10 cellular contexts compared by ENCODE assay signal in genomic region chr9:81529556-81530193, GRCh38.
DNase-seq lines count a peak whose midpoint lies in the region; ATAC-seq and TF ChIP-seq lines count a peak whose summit lies in the region.
"Had no signal": no experiment of that assay in that cellular context is flagged by ENCODE, and none has a peak within 500 bp of the region (broad histone marks: within the 10 kb centered on the region; RNA-seq: fewer than 3 reads in every experiment).

No MANE protein-coding gene starts in this region.

- H3K4me3 ChIP-seq in SK-N-SH (ENCODE audit: low read depth in 2 of 2, low read length in 1 of 2) = no peak overlapping the region
- no peak overlapping the region for H3K4me3 ChIP-seq in gastrocnemius medialis
- no peak overlapping the region for H3K4me3 ChIP-seq in dorsolateral prefrontal cortex

- CTCF ChIA-PET in SK-N-SH (lab: Yijun Ruan, JAX) = interaction anchor here (1.2 kb wide), 2 partner anchors 19 to 21 kb away, joined by 3 to 4 read pairs; no protein-coding TSS in a partner anchor

- H3K79me2 ChIP-seq in SK-N-SH (ENCODE audit: insufficient read depth) = no peaks in the 10 kb centered on the region

- POLR2A ChIA-PET in SK-N-SH (lab: Yijun Ruan, JAX) = no interaction called here

- H3K9me3 ChIP-seq in SK-N-SH (no peaks in the 10 kb centered on the region), gastrocnemius medialis (no peaks in the 10 kb centered on the region)

- 27% methylated on average over 1 of the region's 1 CpG for WGBS in SK-N-SH (ENCODE audit: low lambda C conversion rate)

- H3K9ac ChIP-seq in SK-N-SH = no peak overlapping the region

- H4K20me1 ChIP-seq in SK-N-SH (ENCODE audit: insufficient read depth) = no peaks in the 10 kb centered on the region

- H3K36me3 ChIP-seq in SK-N-SH (replicated peaks in 1 of 2; ENCODE audit: control insufficient read depth in 1 of 2, insufficient read depth in 2 of 2, low read length in 1 of 2) (no peaks in the 10 kb centered on the region), gastrocnemius medialis (no peaks in the 10 kb centered on the region)

- no peaks in the 10 kb centered on the region for H3K9me2 ChIP-seq in SK-N-SH

- intact Hi-C loops in gastrocnemius medialis (cut with DNase I; ENCODE audit: low total_unique reads) = loop anchor here (10.0 kb wide), 1 partner anchor 115 kb away; no protein-coding TSS in a partner anchor
- intact Hi-C loops in dorsolateral prefrontal cortex (cut with DNase I) = no loop called here

- H3K27ac ChIP-seq in SK-N-SH (ENCODE audit: low read depth in 2 of 2, low read length in 1 of 2) (no peak overlapping the region), gastrocnemius medialis (no peak overlapping the region), dorsolateral prefrontal cortex (no peak overlapping the region)

- no peaks in the 10 kb centered on the region for H3F3A ChIP-seq in SK-N-SH (replicated peaks; ENCODE audit: insufficient read depth)

- in situ Hi-C loops in gastrocnemius medialis (cut with MboI; ENCODE audit: low sequenced_read_pairs in 4 of 4) = loop anchor here in 2 of 4 donors (5.0 to 10.0 kb wide), 2 partner anchors 153 to 1075 kb away; no protein-coding TSS in a partner anchor

- ATAC-seq in gastrocnemius medialis (peak; percentile 68 to 77), HG02571 (IDR thresholded peaks at IDR 0.05; ENCODE audit: unreplicated experiment) (no peak)

- TF ChIP-seq CTCF in SK-N-SH (IDR thresholded peaks at IDR 0.05) (no peak), gastrocnemius medialis (IDR thresholded peaks at IDR 0.05 in 4 of 5, conservative IDR thresholded peaks at IDR 0.05 in 1 of 5) (no peak), dorsolateral prefrontal cortex (IDR thresholded peaks at IDR 0.05 in 54 of 56, conservative IDR thresholded peaks at IDR 0.05 in 2 of 56; ENCODE audit: low read depth in 1 of 56, partially characterized antibody in 56 of 56) (no peak)

- TF ChIP-seq EP300 in SK-N-SH (IDR thresholded peaks at IDR 0.05; ENCODE audit: borderline replicate concordance in 1 of 2, low read depth in 1 of 2, low read length in 1 of 2) = no peak

- no peak overlapping the region for H3K4me2 ChIP-seq in SK-N-SH

- DNase-seq in HCEC 1CT (peak; percentile 79), SK-N-SH (no peak), glomerular endothelial cell (ENCODE audit: extremely low read depth, low read depth, low spot score) (peak; percentile 44), gastrocnemius medialis (peak in 1 of 2 donors; percentile 28), cerebellar nuclear complex (lab: John Stamatoyannopoulos, UW) (no peak), dorsolateral prefrontal cortex (no peak), activated gamma-delta T cell treated with Interleukin-2 at 50 U/mL for 16 hours (no peak)
- DNase-seq: activated gamma-delta T cell, NCI-H510A had no signal

- H3K27me3 ChIP-seq in SK-N-SH (ENCODE audit: insufficient read depth) = no peaks in the 10 kb centered on the region
- H3K27me3 ChIP-seq in gastrocnemius medialis = no peaks in the 10 kb centered on the region
- peaks cover 0 to 45% (median 0%) of the 10 kb centered on the region in 45 donors for H3K27me3 ChIP-seq in dorsolateral prefrontal cortex

- peaks cover 2 to 4% of the 10 kb centered on the region in 2 experiments for H3K4me1 ChIP-seq in SK-N-SH (ENCODE audit: control insufficient read depth in 1 of 2, insufficient read depth in 2 of 2, low read depth in 1 of 2, low read length in 1 of 2)
- no peaks in the 10 kb centered on the region for H3K4me1 ChIP-seq in gastrocnemius medialis

- no peak for TF ChIP-seq POLR2A in gastrocnemius medialis (IDR thresholded peaks at IDR 0.05)

- H2AFZ ChIP-seq in SK-N-SH (ENCODE audit: low read depth) = peak overlapping the region; percentile 27; the same call in 1 of the 2 replicates

- no peak for TF ChIP-seq RAD21 in SK-N-SH (IDR thresholded peaks at IDR 0.05; ENCODE audit: low read length)

TF ChIP-seq in SK-N-SH, 30 proteins besides CTCF, POLR2A, EP300 and RAD21:
- TF ChIP-seq JUND (IDR thresholded peaks at IDR 0.05) (peak; percentile 14; the same call in 1 of the 2 replicates), NFIC (IDR thresholded peaks at IDR 0.05; ENCODE audit: borderline replicate concordance) (no peak), MAX (IDR thresholded peaks at IDR 0.05; ENCODE audit: low read depth) (peak; percentile 57; the same call in 1 of the 2 replicates), FOSL2 (IDR thresholded peaks at IDR 0.05; ENCODE audit: borderline replicate concordance, low read depth) (peak; percentile 48; the same call in 1 of the 2 replicates), TCF12 (IDR thresholded peaks at IDR 0.05) (peak; percentile 35; the same call in 1 of the 2 replicates), SMC3 (IDR thresholded peaks at IDR 0.05; ENCODE audit: low read depth, low read length) (no peak)

Comparison
In these comparisons a context has a peak if more than half of its experiments do, and no peak if none do; other contexts are left out.
1. DNase-seq: peak in HCEC 1CT (single experiment) and glomerular endothelial cell (single experiment); none in SK-N-SH (single experiment), cerebellar nuclear complex (0 of 2), dorsolateral prefrontal cortex (0 of 10) and activated gamma-delta T cell treated with Interleukin-2 at 50 U/mL for 16 hours (single experiment).